In the genomic region with DNA sequence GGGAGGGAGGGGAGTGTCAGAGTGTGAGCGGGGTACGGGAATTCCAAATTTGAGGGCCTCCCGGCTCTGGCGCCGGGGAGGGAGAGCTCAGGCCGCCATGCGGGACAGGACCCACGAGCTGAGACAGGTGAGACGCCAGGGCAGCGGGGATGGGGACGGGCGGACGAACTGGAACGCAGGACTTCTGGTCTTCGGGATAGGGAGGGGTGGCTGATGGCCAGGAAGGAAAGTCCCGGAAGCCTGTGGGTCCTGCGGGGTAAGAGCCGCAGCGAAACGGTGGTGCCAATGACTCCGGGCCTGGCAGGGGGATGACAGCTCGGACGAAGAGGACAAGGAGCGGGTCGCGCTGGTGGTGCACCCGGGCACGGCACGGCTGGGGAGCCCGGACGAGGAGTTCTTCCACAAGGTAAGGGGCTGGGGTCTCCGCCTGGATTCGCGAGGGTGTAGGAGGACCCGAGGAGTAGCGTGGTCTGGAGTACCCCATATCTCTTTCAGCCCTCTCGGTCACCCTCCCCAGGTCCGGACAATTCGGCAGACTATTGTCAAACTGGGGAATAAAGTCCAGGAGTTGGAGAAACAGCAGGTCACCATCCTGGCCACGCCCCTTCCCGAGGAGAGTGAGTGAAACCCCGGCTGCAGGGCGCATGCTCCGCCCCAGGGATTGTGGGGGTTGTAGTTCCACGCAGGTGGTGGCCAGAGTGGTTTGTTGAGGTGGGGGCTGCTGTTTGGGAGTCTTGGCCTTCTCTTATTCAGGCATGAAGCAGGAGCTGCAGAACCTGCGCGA, we compare ENCODE assay signal across 8 cellular contexts. TPM values are rescaled to one million over a fixed set of nuclear protein-coding genes. Genes with fewer than 3 reads are reported as not detected.
DNase-seq lines count a peak whose midpoint lies in the region; ATAC-seq lines count a peak whose summit lies in the region.

No MANE protein-coding gene starts in this region.

- no peaks in the 10 kb centered on the region for H3K27me3 Mint-ChIP-seq in activated T-cell treated with anti-CD3 and anti-CD28 coated beads, Interleukin-2, amount 50 U/mL, for 24 hours

- H3K27ac Mint-ChIP-seq in activated T-cell treated with anti-CD3 and anti-CD28 coated beads, Interleukin-2, amount 50 U/mL, for 24 hours = peak overlapping the region; percentile 96

- peak overlapping the region; percentile 91 for H3K27ac ChIP-seq in muscle layer of duodenum (ENCODE audit: low read length)

- peak overlapping the region; percentile 97 to 100 for H3K4me3 ChIP-seq in muscle layer of duodenum (ENCODE audit: low read depth in 1 of 2, low read length in 2 of 2)

- H3K36me3 ChIP-seq in muscle layer of duodenum (ENCODE audit: control insufficient read depth in 1 of 2, insufficient read depth in 2 of 2, low read length in 2 of 2) = peaks cover 3 to 42% of the 10 kb centered on the region in 2 donors

- peaks cover 40% of the 10 kb centered on the region for H3K36me3 Mint-ChIP-seq in activated T-cell treated with anti-CD3 and anti-CD28 coated beads, Interleukin-2, amount 50 U/mL, for 24 hours (ENCODE audit: low read depth)

- H3K4me3 Mint-ChIP-seq in activated T-cell treated with anti-CD3 and anti-CD28 coated beads, Interleukin-2, amount 50 U/mL, for 24 hours = peak overlapping the region; percentile 91

- H3K4me1 ChIP-seq in muscle layer of duodenum (ENCODE audit: control insufficient read depth in 1 of 2, insufficient read depth in 2 of 2, low read length in 2 of 2) = peaks cover 0 to 17% of the 10 kb centered on the region in 2 donors

- no peaks in the 10 kb centered on the region for H3K9me3 Mint-ChIP-seq in activated T-cell treated with anti-CD3 and anti-CD28 coated beads, Interleukin-2, amount 50 U/mL, for 24 hours

- H3K27me3 ChIP-seq in muscle layer of duodenum (ENCODE audit: low read depth, low read length) = no peaks in the 10 kb centered on the region

- in situ Hi-C loops in Caki2 (cut with HindIII; ENCODE audit: low pct_unique_long_range_greater_than_20kb, low sequenced_read_pairs) = no loop called here

- ATAC-seq in GM21390 (IDR thresholded peaks at IDR 0.05; ENCODE audit: unreplicated experiment) (peak; percentile 47), esophagus mucosa (peak; percentile 74)

- peak; percentile 76 for DNase-seq in Caki2 (ENCODE audit: low read depth)
- DNase-seq in HuH-7.5 (ENCODE audit: low spot score) = peak; percentile 97
- DNase-seq in OCI-M1 (lab: John Stamatoyannopoulos, UW) = peak; percentile 91
- peak; percentile 91 for DNase-seq in activated T-cell treated with anti-CD3 and anti-CD28 coated beads, Interleukin-2, amount 50 U/mL, for 24 hours
- peak; percentile 67 to 81 for DNase-seq in stimulated activated CD8-positive, alpha-beta memory T cell treated with anti-CD3 and anti-CD28 coated beads, Interleukin-7, amount 100 ng/mL, for 1 hour (ENCODE audit: low read depth in 2 of 2)

- H3K4me1 Mint-ChIP-seq in activated T-cell treated with anti-CD3 and anti-CD28 coated beads, Interleukin-2, amount 50 U/mL, for 24 hours (ENCODE audit: low read depth) = peaks cover 23% of the 10 kb centered on the region

- H3K9me3 ChIP-seq in muscle layer of duodenum (ENCODE audit: control insufficient read depth in 1 of 2, low read length in 2 of 2) = no peaks in the 10 kb centered on the region

RNA-seq across cellular contexts. Expression of a gene that starts 0.5 kb away (rescaled TPM):
- 72.2 and 83.1 TPM in 2 replicates for total RNA-seq in Caki2 (2014; rRNA removed; shearing (Covaris generic); ENCODE audit: low replicate concordance)
- total RNA-seq in esophagus mucosa = 42.8 TPM

RNA-seq across cellular contexts. Expression of a gene that starts 23.5 kb away (rescaled TPM):
- 0.46 TPM in 1 of 2 replicates, not detected in the other for total RNA-seq in Caki2 (2014; rRNA removed; shearing (Covaris generic); ENCODE audit: low replicate concordance)
- total RNA-seq in esophagus mucosa = 0.80 TPM

RNA-seq across cellular contexts. Expression of a gene that starts 40.1 kb away (rescaled TPM):
- total RNA-seq in Caki2 (2014; rRNA removed; shearing (Covaris generic); ENCODE audit: low replicate concordance) = 16.1 and 18.3 TPM in 2 replicates
- total RNA-seq in esophagus mucosa = 5.3 TPM

RNA-seq across cellular contexts. Expression of a gene that starts 40.3 kb away (rescaled TPM):
- total RNA-seq in Caki2 (2014; rRNA removed; shearing (Covaris generic); ENCODE audit: low replicate concordance) = 23.9 and 24.0 TPM in 2 replicates
- 9.0 TPM for total RNA-seq in esophagus mucosa

RNA-seq across cellular contexts. Expression of a gene that starts 48.9 kb away (rescaled TPM):
- 73.0 and 95.3 TPM in 2 replicates for total RNA-seq in Caki2 (2014; rRNA removed; shearing (Covaris generic); ENCODE audit: low replicate concordance)
- 14.5 TPM for total RNA-seq in esophagus mucosa

Comparison
In these comparisons a context has a peak if more than half of its experiments do, and no peak if none do; other contexts are left out.
1. Peak in every context shown above with its lines: DNase-seq, ATAC-seq, H3K4me3 ChIP-seq and H3K27ac ChIP-seq.